Comparison of ENCODE assay signal across 8 cellular contexts in genomic region chr1:17118706-17119075, GRCh38. TPM values are rescaled to one million over a fixed set of nuclear protein-coding genes. Genes with fewer than 3 reads are reported as not detected.
A peak's percentile ranks its signal among the peaks of the same experiment; 100 is the strongest.
DNase-seq lines count a peak whose midpoint lies in the region; ATAC-seq and TF ChIP-seq lines count a peak whose summit lies in the region.

No MANE protein-coding gene starts in this region.

- ATAC-seq in psoas muscle (peak in 2 of 4 donors; percentile 9 to 36), GM21528 (IDR thresholded peaks at IDR 0.05; ENCODE audit: low FRiP score, unreplicated experiment) (no peak)

- CTCF ChIA-PET in CD4-positive, alpha-beta memory T cell (lab: Charles Lee; ENCODE audit: partially characterized antibody), result interaction anchor here (0.8 kb wide), 1 partner anchor 11 kb away, joined by 3 read pairs; no protein-coding TSS in a partner anchor

- H3K9me3 Mint-ChIP-seq in CD4-positive, alpha-beta memory T cell, result no peaks in the 10 kb centered on the region

- H3K27ac ChIP-seq in esophagus muscularis mucosa (replicated peaks in 1 of 4) (no peak overlapping the region), psoas muscle (peak overlapping the region; percentile 92)
- H3K27ac ChIP-seq in CD4-positive, alpha-beta memory T cell (ENCODE audit: low read depth, low read length), result no peak overlapping the region

- DNase-seq in ELR (ENCODE audit: low read depth), result peak; percentile 28
- DNase-seq in NOMO-1 treated with dmso at 0.1 percent for 144 hours (lab: John Stamatoyannopoulos, UW; ENCODE audit: unreplicated experiment), result peak; percentile 40
- no peak for DNase-seq in esophagus muscularis mucosa (ENCODE audit: extremely low spot score)
- peak in 1 of 2 donors; percentile 56 for DNase-seq in psoas muscle
- DNase-seq in central memory CD4-positive, alpha-beta T cell, result no peak
- no peak for DNase-seq in midbrain (lab: John Stamatoyannopoulos, UW)
- no peak for DNase-seq in CD4-positive, alpha-beta memory T cell

- TF ChIP-seq CTCF in esophagus muscularis mucosa (IDR thresholded peaks at IDR 0.05), result no peak
- TF ChIP-seq CTCF in psoas muscle (IDR thresholded peaks at IDR 0.05), result no peak

- no peaks in the 10 kb centered on the region for H3K9me3 ChIP-seq in esophagus muscularis mucosa
- no peaks in the 10 kb centered on the region for H3K9me3 ChIP-seq in psoas muscle
- no peaks in the 10 kb centered on the region for H3K9me3 ChIP-seq in CD4-positive, alpha-beta memory T cell (ENCODE audit: control insufficient read depth in 1 of 2, low read length in 2 of 2)

- no peak overlapping the region for H3K27ac Mint-ChIP-seq in CD4-positive, alpha-beta memory T cell

- no peaks in the 10 kb centered on the region for H3K36me3 Mint-ChIP-seq in CD4-positive, alpha-beta memory T cell

- H3K4me1 ChIP-seq in esophagus muscularis mucosa (peaks cover 16 to 22% (median 18%) of the 10 kb centered on the region in 4 donors), psoas muscle (peaks cover 54% of the 10 kb centered on the region)
- H3K4me1 ChIP-seq in CD4-positive, alpha-beta memory T cell (ENCODE audit: insufficient read depth, low read length), result peaks cover 13% of the 10 kb centered on the region

- peaks cover 0 to 50% (median 18%) of the 10 kb centered on the region in 4 donors for H3K27me3 ChIP-seq in esophagus muscularis mucosa
- H3K27me3 ChIP-seq in psoas muscle (ENCODE audit: insufficient read depth in 3 of 3, low read length in 2 of 3), result no peaks in the 10 kb centered on the region
- peaks cover 12% of the 10 kb centered on the region for H3K27me3 ChIP-seq in CD4-positive, alpha-beta memory T cell (ENCODE audit: insufficient read depth, low read length)

- H3K4me1 Mint-ChIP-seq in CD4-positive, alpha-beta memory T cell, result peaks cover 0 to 14% (median 3%) of the 10 kb centered on the region in 4 donors

- H3K36me3 ChIP-seq in esophagus muscularis mucosa, result no peaks in the 10 kb centered on the region
- H3K36me3 ChIP-seq in psoas muscle (ENCODE audit: insufficient read depth in 1 of 2, low read depth in 1 of 2), result peaks cover 0 to 23% of the 10 kb centered on the region in 2 donors
- no peaks in the 10 kb centered on the region for H3K36me3 ChIP-seq in CD4-positive, alpha-beta memory T cell (ENCODE audit: insufficient read depth, low read length)

- TF ChIP-seq POLR2A in esophagus muscularis mucosa (IDR thresholded peaks at IDR 0.05; ENCODE audit: low read depth), result no peak

- intact Hi-C loops in esophagus muscularis mucosa (cut with DNase I), result no loop called here
- intact Hi-C loops in psoas muscle (cut with DNase I), result loop anchor here in 1 of 2 donors (5.0 kb wide), 1 partner anchor 56 kb away; no protein-coding TSS in a partner anchor
- intact Hi-C loops in CD4-positive, alpha-beta memory T cell (cut with micrococcal nuclease), result no loop called here

- TF ChIP-seq EP300 in esophagus muscularis mucosa (IDR thresholded peaks at IDR 0.05), result no peak

- peak overlapping the region in 3 of 8 donors; percentile 46 to 71 (median 64) for H3K4me3 Mint-ChIP-seq in CD4-positive, alpha-beta memory T cell

- H3K4me3 ChIP-seq in esophagus muscularis mucosa, result peak overlapping the region; percentile 36 to 57 (median 42)
- H3K4me3 ChIP-seq in psoas muscle, result peak overlapping the region; percentile 88
- H3K4me3 ChIP-seq in CD4-positive, alpha-beta memory T cell (ENCODE audit: low read length in 2 of 2), result no peak overlapping the region

- 19% methylated on average over 14 of the region's 14 CpGs for WGBS in esophagus muscularis mucosa
- 3 to 4% (median 3%) methylated on average over 14 of the region's 14 CpGs for WGBS in psoas muscle, 3 donors

- peaks cover 27 to 55% of the 10 kb centered on the region in 2 donors for H3K27me3 Mint-ChIP-seq in CD4-positive, alpha-beta memory T cell

- POLR2A ChIA-PET in CD4-positive, alpha-beta memory T cell (lab: Charles Lee; ENCODE audit: partially characterized antibody), result no interaction called here

RNA-seq across cellular contexts. Expression of gene PADI2, which starts 0.6 kb away (rescaled TPM):
- 1 to 10 TPM in 1 of 4 donors, under 1 TPM in 3; 0.39 to 2.0 (median 0.65) TPM for total RNA-seq in esophagus muscularis mucosa
- 100 to 1,000 TPM; 198 to 956 (median 431) TPM for total RNA-seq in psoas muscle
- polyA plus RNA-seq in psoas muscle, result 100 to 1,000 TPM in 1 of 3 donors, 10 to 100 TPM in 2; 58.1 to 101 (median 58.3) TPM
- total RNA-seq in CD4-positive, alpha-beta memory T cell, result under 1 TPM in 1 of 2 experiments, not detected in 1; 0.14 TPM
- polyA plus RNA-seq in CD4-positive, alpha-beta memory T cell, result not detected

Comparison
In these comparisons a context has a peak if more than half of its experiments do, and no peak if none do; other contexts are left out.
1. DNase-seq: peak in ELR (single experiment) and NOMO-1 treated with dmso at 0.1 percent for 144 hours (single experiment); none in esophagus muscularis mucosa (single experiment), central memory CD4-positive, alpha-beta T cell (single experiment), midbrain (single experiment) and CD4-positive, alpha-beta memory T cell (0 of 5).
2. H3K4me3 ChIP-seq: peak in esophagus muscularis mucosa (4 of 4) and psoas muscle (single experiment); none in CD4-positive, alpha-beta memory T cell (0 of 2).
3. RNA of gene PADI2, which starts 0.6 kb away (total RNA-seq): 198 to 956 TPM in psoas muscle; 0.39 to 2.0 TPM in esophagus muscularis mucosa and 0.14 TPM in CD4-positive, alpha-beta memory T cell; every median in the first group is over 10 times any median in the second.